Comparison of ENCODE assay signal across 21 cellular contexts in genomic region chr3:86228106-86228505, GRCh38.
"Had no signal": no experiment of that assay in that cellular context is flagged by ENCODE, and none has a peak within 500 bp of the region (broad histone marks: within the 10 kb centered on the region; RNA-seq: fewer than 3 reads in every experiment).

No MANE protein-coding gene starts in this region.

- H3K9me3 Mint-ChIP-seq: dendritic cell treated with granulocyte-macrophage colony-stimulating factor and Interleukin-4, amounts not matched to agents 40 ng/mL and 50 ng/mL, for 4 days; stimulated activated naive B cell treated with anti-CD40 and anti-IgM and Interleukin-4, amounts not matched to agents 10 μg/mL and 1 μg/mL and 100 μg/mL, for 72 hours had no signal

- H3K4me3 Mint-ChIP-seq: dendritic cell treated with granulocyte-macrophage colony-stimulating factor and Interleukin-4, amounts not matched to agents 40 ng/mL and 50 ng/mL, for 4 days; immature natural killer cell; natural killer cell; stimulated activated naive B cell treated with anti-CD40 and anti-IgM and Interleukin-4, amounts not matched to agents 10 μg/mL and 1 μg/mL and 100 μg/mL, for 72 hours; stimulated activated naive CD8-positive, alpha-beta T cell treated with anti-CD3 and anti-CD28 coated beads, Interleukin-15, Interleukin-2, amounts not matched to agents 100 ng/mL and 50 ng/mL, for 24 hours had no signal

- DNase-seq: colonic mucosa; effector CD8-positive, alpha-beta T cell; foreskin keratinocyte; glutamatergic neuron; hypothalamus; immature natural killer cell; left ventricle myocardium superior; lower lobe of right lung; natural killer cell; pancreas; right lobe of liver; small intestine; stimulated activated CD4-positive, alpha-beta T cell treated with anti-CD3 and anti-CD28 coated beads, Interleukin-15, amount 100 ng/mL, for 24 hours; stimulated activated CD4-positive, alpha-beta T cell treated with anti-CD3 and anti-CD28 coated beads, Interleukin-2, amount 100 ng/mL, for 48 hours; stimulated activated naive B cell treated with anti-CD40 and anti-IgM and Interleukin-4, amounts not matched to agents 10 μg/mL and 1 μg/mL and 100 μg/mL, for 72 hours; upper lobe of left lung had no signal

- H3K27ac Mint-ChIP-seq: dendritic cell treated with granulocyte-macrophage colony-stimulating factor and Interleukin-4, amounts not matched to agents 40 ng/mL and 50 ng/mL, for 4 days; immature natural killer cell; natural killer cell; stimulated activated naive B cell treated with anti-CD40 and anti-IgM and Interleukin-4, amounts not matched to agents 10 μg/mL and 1 μg/mL and 100 μg/mL, for 72 hours; stimulated activated naive CD8-positive, alpha-beta T cell treated with anti-CD3 and anti-CD28 coated beads, Interleukin-15, Interleukin-2, amounts not matched to agents 100 ng/mL and 50 ng/mL, for 24 hours had no signal

- FAIRE-seq: endothelial cell of umbilical vein, keratinocyte, pancreas, small intestine, urothelium cell line had no signal

- H3K27me3 Mint-ChIP-seq: dendritic cell treated with granulocyte-macrophage colony-stimulating factor and Interleukin-4, amounts not matched to agents 40 ng/mL and 50 ng/mL, for 4 days; stimulated activated naive B cell treated with anti-CD40 and anti-IgM and Interleukin-4, amounts not matched to agents 10 μg/mL and 1 μg/mL and 100 μg/mL, for 72 hours; stimulated activated naive CD8-positive, alpha-beta T cell treated with anti-CD3 and anti-CD28 coated beads, Interleukin-15, Interleukin-2, amounts not matched to agents 100 ng/mL and 50 ng/mL, for 24 hours had no signal

- H3K4me1 Mint-ChIP-seq: immature natural killer cell; natural killer cell; stimulated activated naive B cell treated with anti-CD40 and anti-IgM and Interleukin-4, amounts not matched to agents 10 μg/mL and 1 μg/mL and 100 μg/mL, for 72 hours had no signal

- H3K36me3 Mint-ChIP-seq: immature natural killer cell; natural killer cell; stimulated activated naive B cell treated with anti-CD40 and anti-IgM and Interleukin-4, amounts not matched to agents 10 μg/mL and 1 μg/mL and 100 μg/mL, for 72 hours had no signal

- ATAC-seq: foreskin keratinocyte; left ventricle myocardium superior; lower lobe of right lung; natural killer cell; pancreas; right lobe of liver; stimulated activated naive B cell treated with anti-CD40 and anti-IgM and Interleukin-4, amounts not matched to agents 10 μg/mL and 1 μg/mL and 100 μg/mL, for 72 hours had no signal
